Comparison of ENCODE assay signal across 13 cellular contexts in the genomic region with DNA sequence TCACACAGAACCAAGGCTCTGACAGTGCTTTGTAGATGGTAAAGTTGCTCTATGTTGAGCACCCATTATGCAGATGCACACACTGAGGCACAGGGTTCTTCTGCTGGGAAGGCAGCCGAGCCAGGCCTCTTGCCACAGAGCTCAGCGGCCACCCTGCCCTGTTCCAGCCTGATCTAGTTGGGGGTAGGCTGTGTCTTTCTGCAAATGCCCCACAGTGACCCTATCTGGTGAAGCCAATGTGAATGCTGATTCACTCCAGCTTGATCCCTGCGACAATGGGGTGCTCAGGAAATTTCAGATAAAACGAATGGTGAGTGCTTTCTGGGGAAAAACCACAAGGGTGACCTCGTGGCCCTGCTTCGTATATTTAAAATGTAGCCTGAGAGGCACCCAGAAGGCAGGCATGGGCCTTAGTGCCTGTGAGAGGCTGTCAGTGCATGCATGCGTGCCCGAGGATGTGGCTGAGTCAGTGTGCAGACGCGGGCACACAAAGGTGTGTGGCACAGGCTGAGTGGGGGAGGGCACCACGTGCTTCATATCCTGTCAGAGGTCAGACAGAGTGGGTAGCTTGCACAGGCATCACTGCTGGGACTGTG.
DNase-seq lines count a peak whose midpoint lies in the region; ATAC-seq and TF ChIP-seq lines count a peak whose summit lies in the region.
"Had no signal": no experiment of that assay in that cellular context is flagged by ENCODE, and none has a peak within 500 bp of the region (broad histone marks: within the 10 kb centered on the region; RNA-seq: fewer than 3 reads in every experiment).

No MANE protein-coding gene starts in this region.

- peaks cover 45% of the 10 kb centered on the region for H3K27me3 ChIP-seq in gastroesophageal sphincter
- H3K27me3 ChIP-seq: brain microvascular endothelial cell had no signal

- no peak overlapping the region for H3K27ac ChIP-seq in gastroesophageal sphincter
- H3K27ac ChIP-seq: brain microvascular endothelial cell had no signal

- no peaks in the 10 kb centered on the region for H3K9me3 ChIP-seq in gastroesophageal sphincter

- intact Hi-C loops in activated CD8-positive, alpha-beta T cell treated with anti-CD3 and anti-CD28 coated beads for 36 hours (cut with micrococcal nuclease), result loop anchor here (5.0 kb wide), 1 partner anchor 318 kb away; no protein-coding TSS in a partner anchor

- ATAC-seq in activated CD8-positive, alpha-beta T cell treated with anti-CD3 and anti-CD28 coated beads for 36 hours, result peak; percentile 92
- peak; percentile 67 for ATAC-seq in esophagus mucosa
- ATAC-seq in GM19324 (IDR thresholded peaks at IDR 0.05; ENCODE audit: low FRiP score, unreplicated experiment), result no peak
- ATAC-seq in GM19397 (IDR thresholded peaks at IDR 0.05; ENCODE audit: unreplicated experiment), result no peak
- ATAC-seq in gastroesophageal sphincter, result no peak
- ATAC-seq: left ventricle myocardium superior had no signal

- H3K36me3 Mint-ChIP-seq in activated CD8-positive, alpha-beta T cell treated with anti-CD3 and anti-CD28 coated beads for 36 hours (ENCODE audit: low read depth), result no peaks in the 10 kb centered on the region

- H3K9me3 Mint-ChIP-seq in activated CD8-positive, alpha-beta T cell treated with anti-CD3 and anti-CD28 coated beads for 36 hours, result no peaks in the 10 kb centered on the region
- H3K9me3 Mint-ChIP-seq: T-helper 1 cell treated with Interleukin-12 subunit alpha and Interleukin-12 subunit beta and Interleukin-4 antibody, amounts not matched to agents 30 μg/mL and 1 μg/mL, for 36 hours had no signal

- H3K36me3 ChIP-seq in gastroesophageal sphincter, result no peaks in the 10 kb centered on the region
- H3K36me3 ChIP-seq: brain microvascular endothelial cell had no signal

- no peak for TF ChIP-seq CTCF in activated CD8-positive, alpha-beta T cell treated with anti-CD3 and anti-CD28 coated beads for 36 hours (IDR thresholded peaks at IDR 0.05)
- TF ChIP-seq CTCF in GM20000 (IDR thresholded peaks at IDR 0.05; ENCODE audit: extremely low read depth, missing control alignments) (no peak), gastroesophageal sphincter (IDR thresholded peaks at IDR 0.05) (no peak)

- H3K27me3 Mint-ChIP-seq in activated CD8-positive, alpha-beta T cell treated with anti-CD3 and anti-CD28 coated beads for 36 hours, result no peaks in the 10 kb centered on the region

- no peak for TF ChIP-seq EP300 in gastroesophageal sphincter (IDR thresholded peaks at IDR 0.05)

- peaks cover 6% of the 10 kb centered on the region for H3K4me1 Mint-ChIP-seq in activated CD8-positive, alpha-beta T cell treated with anti-CD3 and anti-CD28 coated beads for 36 hours (ENCODE audit: low read depth)

- H3K4me1 ChIP-seq in gastroesophageal sphincter, result no peaks in the 10 kb centered on the region

- CTCF ChIA-PET in activated CD8-positive, alpha-beta T cell treated with anti-CD3 and anti-CD28 coated beads for 36 hours (lab: Charles Lee), result interaction anchor here (4.8 kb wide), 1 partner anchor 320 kb away, joined by 35 read pairs; no protein-coding TSS in a partner anchor

- no peak overlapping the region for H3K4me3 ChIP-seq in gastroesophageal sphincter

- 67 to 83% methylated on average over 2 to 5 of the region's 11 CpGs for WGBS in gastroesophageal sphincter (ENCODE audit: low coverage in 1 of 2), 2 donors

- H3K27ac Mint-ChIP-seq in activated CD8-positive, alpha-beta T cell treated with anti-CD3 and anti-CD28 coated beads for 36 hours, result no peak overlapping the region
- H3K27ac Mint-ChIP-seq: T-helper 1 cell treated with Interleukin-12 subunit alpha and Interleukin-12 subunit beta and Interleukin-4 antibody, amounts not matched to agents 30 μg/mL and 1 μg/mL, for 36 hours had no signal

- no peak for TF ChIP-seq POLR2A in gastroesophageal sphincter (IDR thresholded peaks at IDR 0.05)

- POLR2A ChIA-PET in activated CD8-positive, alpha-beta T cell treated with anti-CD3 and anti-CD28 coated beads for 36 hours (lab: Charles Lee), result interaction anchor here (1.4 kb wide), 1 partner anchor 17 kb away, joined by 3 read pairs; no protein-coding TSS in a partner anchor

- peak; percentile 65 for DNase-seq in MV-4-11 (lab: John Stamatoyannopoulos, UW)
- peak; percentile 69 for DNase-seq in activated CD8-positive, alpha-beta T cell treated with anti-CD3 and anti-CD28 coated beads for 36 hours
- peak; percentile 9 for DNase-seq in stimulated activated CD8-positive, alpha-beta memory T cell treated with anti-CD3 and anti-CD28 coated beads, Interleukin-7, amount 100 ng/mL, for 24 hours (ENCODE audit: low read depth)
- no peak for DNase-seq in GM20000 (ENCODE audit: low spot score)
- DNase-seq: brain microvascular endothelial cell, DMS53, left ventricle myocardium superior, NCI-H446 treated with DMSO at 0.1 percent for 48 hours had no signal

- no peak overlapping the region for H3K4me3 Mint-ChIP-seq in activated CD8-positive, alpha-beta T cell treated with anti-CD3 and anti-CD28 coated beads for 36 hours
- H3K4me3 Mint-ChIP-seq: T-helper 1 cell treated with Interleukin-12 subunit alpha and Interleukin-12 subunit beta and Interleukin-4 antibody, amounts not matched to agents 30 μg/mL and 1 μg/mL, for 36 hours had no signal

Comparison
In these comparisons a context has a peak if more than half of its experiments do, and no peak if none do; other contexts are left out.
1. ATAC-seq: peak in activated CD8-positive, alpha-beta T cell treated with anti-CD3 and anti-CD28 coated beads for 36 hours (single experiment) and esophagus mucosa (single experiment); none in GM19324 (single experiment), GM19397 (single experiment) and gastroesophageal sphincter (single experiment).